Comparison of ENCODE assay signal across 1 cellular context in genomic region chrX:125404667-125405160, GRCh38.
A peak's percentile ranks its signal among the peaks of the same experiment; 100 is the strongest.
TF ChIP-seq lines count a peak whose summit lies in the region.

No MANE protein-coding gene starts in this region.

TF ChIP-seq in K562, 482 proteins besides CTCF, POLR2A, EP300 and RAD21 (continued from another document and continues in another):
- no peak for TF ChIP-seq STAT6 (CRISPR knock-in tag; IDR thresholded peaks at IDR 0.05)
- no peak for TF ChIP-seq POLR2AphosphoS2 (IDR thresholded peaks at IDR 0.05; ENCODE audit: low read length)
- peak; percentile 97 for TF ChIP-seq SMARCA4 (IDR thresholded peaks at IDR 0.05)
- no peak for TF ChIP-seq TEAD1 (CRISPR knock-in tag; IDR thresholded peaks at IDR 0.05)
- peak; percentile 65 to 85; a peak in 3 of 4 replicates for TF ChIP-seq FOXK2 (conservative IDR thresholded peaks at IDR 0.05 in 1 of 2, IDR thresholded peaks at IDR 0.05 in 1 of 2; ENCODE audit: low read depth in 2 of 2)
- TF ChIP-seq CREB3L1 (IDR thresholded peaks at IDR 0.05; ENCODE audit: borderline replicate concordance, low read depth), result no peak
- TF ChIP-seq BRD9 (IDR thresholded peaks at IDR 0.05; ENCODE audit: low read depth, partially characterized antibody), result peak; percentile 75
- no peak for TF ChIP-seq FOXP4 (CRISPR knock-in tag; IDR thresholded peaks at IDR 0.05; ENCODE audit: borderline replicate concordance)
- no peak for TF ChIP-seq ZNF76 (CRISPR knock-in tag; IDR thresholded peaks at IDR 0.05; ENCODE audit: borderline replicate concordance)
- no peak for TF ChIP-seq ZSCAN29 (IDR thresholded peaks at IDR 0.05)
- TF ChIP-seq RNF219 (CRISPR knock-in tag; IDR thresholded peaks at IDR 0.05), result no peak
- no peak for TF ChIP-seq U2AF2 (optimal IDR thresholded peaks at IDR 0.05; ENCODE audit: low read depth, low read length)
- no peak for TF ChIP-seq ZFP1 (CRISPR knock-in tag; IDR thresholded peaks at IDR 0.05)
- TF ChIP-seq NFIC (IDR thresholded peaks at IDR 0.05), result peak; percentile 91
- TF ChIP-seq TFAM (CRISPR knock-in tag; conservative IDR thresholded peaks at IDR 0.05), result no peak
- no peak for TF ChIP-seq CSDE1 (IDR thresholded peaks at IDR 0.05)
- no peak for TF ChIP-seq SNIP1 (IDR thresholded peaks at IDR 0.05; ENCODE audit: low read depth)
- TF ChIP-seq GATAD2B (IDR thresholded peaks at IDR 0.05; ENCODE audit: borderline replicate concordance), result peak; percentile 60; the same call in 1 of the 2 replicates
- no peak for TF ChIP-seq PURB (CRISPR knock-in tag; IDR thresholded peaks at IDR 0.05; ENCODE audit: low read depth)
- no peak for TF ChIP-seq CHCHD3 (CRISPR knock-in tag; IDR thresholded peaks at IDR 0.05)
- no peak; the same call in 1 of the 2 replicates for TF ChIP-seq MTA3 (IDR thresholded peaks at IDR 0.05; ENCODE audit: borderline replicate concordance)
- no peak for TF ChIP-seq CBX8 (IDR thresholded peaks at IDR 0.05; ENCODE audit: borderline replicate concordance, extremely low read depth, low read depth, low read length, poor library complexity, severe bottlenecking)
- TF ChIP-seq EWSR1 (IDR thresholded peaks at IDR 0.05; ENCODE audit: borderline replicate concordance, low read depth, partially characterized antibody), result no peak
- peak; percentile 32; the same call in 1 of the 2 replicates for TF ChIP-seq CEBPG (CRISPR knock-in tag; IDR thresholded peaks at IDR 0.05)
- TF ChIP-seq CEBPG (tag; conservative IDR thresholded peaks at IDR 0.05 in 1 of 2, IDR thresholded peaks at IDR 0.05 in 1 of 2), result peak in 1 of 2 experiments; percentile 68; a peak in 2 of 4 replicates
- no peak for TF ChIP-seq ZNF184 (CRISPR knock-in tag; IDR thresholded peaks at IDR 0.05)
- no peak for TF ChIP-seq TEAD2 (tag; IDR thresholded peaks at IDR 0.05)
- TF ChIP-seq ZNF780A (CRISPR knock-in tag; IDR thresholded peaks at IDR 0.05), result no peak
- TF ChIP-seq ZFP36 (IDR thresholded peaks at IDR 0.05; ENCODE audit: low read depth, low read length, partially characterized antibody), result no peak
- no peak for TF ChIP-seq RUNX1 (IDR thresholded peaks at IDR 0.05; ENCODE audit: low read depth)
- no peak for TF ChIP-seq OTX1 (CRISPR knock-in tag; IDR thresholded peaks at IDR 0.05)
- peak; percentile 90 for TF ChIP-seq GATA2 (CRISPR knock-in tag; IDR thresholded peaks at IDR 0.05)
- TF ChIP-seq SMARCB1 (IDR thresholded peaks at IDR 0.05; ENCODE audit: insufficient read length, low read depth), result no peak
- no peak for TF ChIP-seq ZNF12 (CRISPR knock-in tag; IDR thresholded peaks at IDR 0.05)
- TF ChIP-seq ZC3H4 (CRISPR knock-in tag; IDR thresholded peaks at IDR 0.05; ENCODE audit: borderline replicate concordance), result no peak
- TF ChIP-seq ZNF324 (CRISPR knock-in tag; IDR thresholded peaks at IDR 0.05), result no peak
- peak; percentile 76; the same call in 1 of the 2 replicates for TF ChIP-seq JUND (IDR thresholded peaks at IDR 0.05; ENCODE audit: borderline replicate concordance, low read depth, low read length)
- peak; percentile 62; the same call in 1 of the 3 replicates for TF ChIP-seq JUND (tag; IDR thresholded peaks at IDR 0.05; ENCODE audit: borderline replicate concordance, low read depth, low read length)
- no peak for TF ChIP-seq HMGXB4 (CRISPR knock-in tag; IDR thresholded peaks at IDR 0.05)
- no peak for TF ChIP-seq PHTF2 (CRISPR knock-in tag; IDR thresholded peaks at IDR 0.05)
- peak in 1 of 2 experiments; percentile 84; a peak in 2 of 4 replicates for TF ChIP-seq TBL1XR1 (IDR thresholded peaks at IDR 0.05; ENCODE audit: low read length in 2 of 2)
- TF ChIP-seq MLLT1 (IDR thresholded peaks at IDR 0.05), result no peak
- peak; percentile 96 for TF ChIP-seq NBN (IDR thresholded peaks at IDR 0.05; ENCODE audit: low read depth)
- TF ChIP-seq POLR2AphosphoS5 (IDR thresholded peaks at IDR 0.05; ENCODE audit: control insufficient read depth, insufficient read depth, low read depth, low read length), result peak; percentile 88
- TF ChIP-seq SOX6 (IDR thresholded peaks at IDR 0.05), result peak; percentile 97
- no peak for TF ChIP-seq ZNF282 (CRISPR knock-in tag; IDR thresholded peaks at IDR 0.05)
- no peak for TF ChIP-seq HINFP (tag; conservative IDR thresholded peaks at IDR 0.05; ENCODE audit: low read depth)
- no peak for TF ChIP-seq ZNF217 (CRISPR knock-in tag; IDR thresholded peaks at IDR 0.05)
- TF ChIP-seq SMAD4 (CRISPR knock-in tag; conservative IDR thresholded peaks at IDR 0.05), result no peak; the same call in none of the 2 replicates
- no peak for TF ChIP-seq HDGF (IDR thresholded peaks at IDR 0.05)
- 0 out of 4 replicates have a peak, but pooled peaks of 1 of the 2 experiments have one; percentile 13 for TF ChIP-seq UBTF (IDR thresholded peaks at IDR 0.05; ENCODE audit: borderline replicate concordance in 1 of 2, low read depth in 2 of 2, low read length in 2 of 2)
- TF ChIP-seq BMI1 (IDR thresholded peaks at IDR 0.05; ENCODE audit: low read length), result no peak
- TF ChIP-seq USF2 (CRISPR knock-in tag; IDR thresholded peaks at IDR 0.05), result no peak
- no peak for TF ChIP-seq COPS2 (conservative IDR thresholded peaks at IDR 0.05)
- no peak for TF ChIP-seq ETV5 (CRISPR knock-in tag; IDR thresholded peaks at IDR 0.05; ENCODE audit: low read depth)
- no peak for TF ChIP-seq ZNF124 (CRISPR knock-in tag; IDR thresholded peaks at IDR 0.05)
